13 cellular contexts compared by ENCODE assay signal in genomic region chr3:4935347-4935746, GRCh38. TPM values are rescaled to one million over a fixed set of nuclear protein-coding genes. Genes with fewer than 3 reads are reported as not detected.
DNase-seq lines count a peak whose midpoint lies in the region; ATAC-seq and TF ChIP-seq lines count a peak whose summit lies in the region.
"Had no signal": no experiment of that assay in that cellular context is flagged by ENCODE, and none has a peak within 500 bp of the region (broad histone marks: within the 10 kb centered on the region; RNA-seq: fewer than 3 reads in every experiment).

No MANE protein-coding gene starts in this region.

- 68% methylated on average over 1 of the region's 1 CpG for WGBS in smooth muscle cell (ENCODE audit: low lambda C conversion rate)

- POLR2A ChIA-PET in A673 (lab: Charles Lee; ENCODE audit: low non-redundant PET), result no interaction called here

- H3K9ac ChIP-seq in smooth muscle cell (ENCODE audit: low read depth), result no peak overlapping the region

- DNase-seq in NK-92 treated with Interleukin-12 subunit alpha and Interleukin-12 subunit beta, amount 100 ng/mL, for 24 hours (lab: John Stamatoyannopoulos, UW), result peak; percentile 1
- DNase-seq in NK-92 (lab: John Stamatoyannopoulos, UW; ENCODE audit: unreplicated experiment) (no peak), HT1080 (ENCODE audit: low read depth) (peak; percentile 32), islet precursor cell (peak; percentile 65), SKM-1 treated with dmso at 0.1 percent for 144 hours (lab: John Stamatoyannopoulos, UW; ENCODE audit: unreplicated experiment) (no peak), A673 (ENCODE audit: low spot score) (no peak), smooth muscle cell (lab: John Stamatoyannopoulos, UW; ENCODE audit: unreplicated experiment) (no peak)
- DNase-seq: Kasumi-1, kidney, NCI-H510A treated with DMSO at 0.1 percent for 48 hours had no signal

- no peaks in the 10 kb centered on the region for H3K27me3 ChIP-seq in A673 (replicated peaks; ENCODE audit: insufficient read depth, low read depth, low read length, poor library complexity)
- H3K27me3 ChIP-seq in smooth muscle cell (ENCODE audit: low read depth), result no peaks in the 10 kb centered on the region
- H3K27me3 ChIP-seq: cardiac muscle cell had no signal

- H3K36me3 ChIP-seq in A673 (ENCODE audit: insufficient read depth, low read length, poor library complexity, severe bottlenecking) (no peaks in the 10 kb centered on the region), smooth muscle cell (ENCODE audit: low read depth) (no peaks in the 10 kb centered on the region)
- H3K36me3 ChIP-seq: cardiac muscle cell had no signal

- H3K4me1 ChIP-seq in A673 (ENCODE audit: insufficient read depth, low read length, poor library complexity, severe bottlenecking) (no peaks in the 10 kb centered on the region), smooth muscle cell (ENCODE audit: low read depth) (no peaks in the 10 kb centered on the region)

- no peaks in the 10 kb centered on the region for H4K20me1 ChIP-seq in smooth muscle cell (ENCODE audit: low read depth)

- H3K9me3 ChIP-seq in A673 (ENCODE audit: low read depth, low read length, poor library complexity, severe bottlenecking) (no peaks in the 10 kb centered on the region), smooth muscle cell (replicated peaks; ENCODE audit: low read depth) (no peaks in the 10 kb centered on the region)

- intact Hi-C loops in A673 (cut with micrococcal nuclease; ENCODE audit: unreplicated experiment), result no loop called here

- H3K4me2 ChIP-seq in smooth muscle cell, result no peak overlapping the region

- no peaks in the 10 kb centered on the region for H3F3A ChIP-seq in smooth muscle cell (ENCODE audit: low read depth)

- no peak overlapping the region for H3K4me3 ChIP-seq in A673 (ENCODE audit: low read depth, low read length, poor library complexity, severe bottlenecking)
- no peak overlapping the region for H3K4me3 ChIP-seq in smooth muscle cell
- H3K4me3 ChIP-seq: cardiac muscle cell had no signal

- H2AFZ ChIP-seq in smooth muscle cell (ENCODE audit: low read depth), result no peak overlapping the region

- TF ChIP-seq CTCF in A673 (conservative IDR thresholded peaks at IDR 0.05; ENCODE audit: low read depth, low read length) (no peak), smooth muscle cell (IDR thresholded peaks at IDR 0.05; ENCODE audit: borderline replicate concordance, insufficient read depth, poor library complexity, severe bottlenecking) (no peak)

- peak; percentile 68 for ATAC-seq in GM21717 (IDR thresholded peaks at IDR 0.05; ENCODE audit: unreplicated experiment)

- no peak overlapping the region for H3K27ac ChIP-seq in A673 (ENCODE audit: low read depth, low read length, poor library complexity, severe bottlenecking)
- H3K27ac ChIP-seq in smooth muscle cell (ENCODE audit: low read depth), result no peak overlapping the region
- H3K27ac ChIP-seq: 22Rv1, cardiac muscle cell had no signal

- BruUV-seq in A673 (replicated peaks; lab: Mats Ljungman, UMichigan), result no TSS peak

- CTCF ChIA-PET in A673 (lab: Charles Lee), result no interaction called here

- H3K79me2 ChIP-seq in smooth muscle cell (ENCODE audit: low read depth), result no peaks in the 10 kb centered on the region

RNA-seq across cellular contexts. Expression of gene BHLHE40, which starts 43.9 kb away (rescaled TPM):
- 14.1 and 19.2 TPM in 2 replicates for total RNA-seq in HT1080 (2014; rRNA removed; shearing (Covaris generic))
- polyA plus RNA-seq in HT1080 (2015; cell fraction: cytosol; rRNA removed), result 42.3 and 51.3 TPM in 2 replicates
- polyA plus RNA-seq in HT1080 (2015; cell fraction: nucleus; rRNA removed), result 85.2 and 104 TPM in 2 replicates
- total RNA-seq in A673 (2021) (3.0 and 3.5 TPM in 2 replicates), smooth muscle cell (170 and 195 TPM in 2 replicates)
- 209 and 241 TPM in 2 replicates for polyA plus RNA-seq in smooth muscle cell

Comparison
In these comparisons a context has a peak if more than half of its experiments do, and no peak if none do; other contexts are left out.
1. DNase-seq: peak in NK-92 treated with Interleukin-12 subunit alpha and Interleukin-12 subunit beta, amount 100 ng/mL, for 24 hours (single experiment), HT1080 (single experiment) and islet precursor cell (single experiment); none in NK-92 (single experiment), SKM-1 treated with dmso at 0.1 percent for 144 hours (single experiment), A673 (single experiment) and smooth muscle cell (single experiment).